Comparison of ENCODE assay signal across 1 cellular context in the genomic region with DNA sequence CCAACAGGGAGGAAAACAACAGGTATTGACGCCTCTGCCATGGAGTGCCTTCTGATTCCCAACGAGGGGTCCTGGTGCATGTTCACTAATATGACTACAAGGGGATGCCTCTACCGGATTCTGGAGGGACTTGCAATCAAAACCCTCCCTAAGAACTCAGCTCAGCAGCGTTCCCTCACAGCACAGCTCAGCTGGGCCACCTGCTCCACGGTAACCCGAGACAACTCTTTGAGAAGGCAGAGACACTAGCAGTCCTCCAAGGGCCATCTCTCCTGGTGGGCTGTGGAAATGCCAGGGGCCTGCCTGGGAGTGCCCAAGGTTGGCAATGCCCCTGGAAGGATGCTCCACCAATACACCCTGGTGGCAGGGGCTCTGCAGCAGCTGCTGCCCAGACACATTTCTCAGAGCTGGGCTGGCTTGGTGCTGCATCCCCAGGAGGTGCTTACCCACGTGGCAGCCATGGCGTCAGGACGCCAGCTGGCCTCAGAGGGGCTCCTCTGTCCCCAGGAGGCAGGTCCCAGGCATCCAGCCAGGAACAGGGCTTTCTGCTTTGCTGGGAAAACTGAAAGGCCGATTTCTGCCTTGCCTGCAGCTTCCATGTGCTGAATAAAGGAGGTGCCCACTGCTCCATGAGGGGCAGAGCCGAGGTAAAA.
TF ChIP-seq lines count a peak whose summit lies in the region.

No MANE protein-coding gene starts in this region.

TF ChIP-seq in WTC11, 78 proteins besides CTCF, POLR2A, EP300 and RAD21 (continued from another document):
- TF ChIP-seq, protein P1, sequence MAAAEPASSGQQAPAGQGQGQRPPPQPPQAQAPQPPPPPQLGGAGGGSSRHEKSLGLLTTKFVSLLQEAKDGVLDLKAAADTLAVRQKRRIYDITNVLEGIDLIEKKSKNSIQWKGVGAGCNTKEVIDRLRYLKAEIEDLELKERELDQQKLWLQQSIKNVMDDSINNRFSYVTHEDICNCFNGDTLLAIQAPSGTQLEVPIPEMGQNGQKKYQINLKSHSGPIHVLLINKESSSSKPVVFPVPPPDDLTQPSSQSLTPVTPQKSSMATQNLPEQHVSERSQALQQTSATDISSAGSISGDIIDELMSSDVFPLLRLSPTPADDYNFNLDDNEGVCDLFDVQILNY (CRISPR knock-in tag; IDR thresholded peaks at IDR 0.05) = no peak
- TF ChIP-seq ZNF317 (CRISPR knock-in tag; IDR thresholded peaks at IDR 0.05; ENCODE audit: borderline replicate concordance, low read depth) (no peak), FOXJ3 (CRISPR knock-in tag; IDR thresholded peaks at IDR 0.05; ENCODE audit: borderline replicate concordance) (no peak), ZNF121 (CRISPR knock-in tag; IDR thresholded peaks at IDR 0.05) (no peak), HMGA2 (CRISPR knock-in tag; IDR thresholded peaks at IDR 0.05) (no peak)
- TF ChIP-seq, protein P2, sequence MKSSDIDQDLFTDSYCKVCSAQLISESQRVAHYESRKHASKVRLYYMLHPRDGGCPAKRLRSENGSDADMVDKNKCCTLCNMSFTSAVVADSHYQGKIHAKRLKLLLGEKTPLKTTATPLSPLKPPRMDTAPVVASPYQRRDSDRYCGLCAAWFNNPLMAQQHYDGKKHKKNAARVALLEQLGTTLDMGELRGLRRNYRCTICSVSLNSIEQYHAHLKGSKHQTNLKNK (CRISPR knock-in tag; IDR thresholded peaks at IDR 0.05) = no peak
- TF ChIP-seq, protein P3, sequence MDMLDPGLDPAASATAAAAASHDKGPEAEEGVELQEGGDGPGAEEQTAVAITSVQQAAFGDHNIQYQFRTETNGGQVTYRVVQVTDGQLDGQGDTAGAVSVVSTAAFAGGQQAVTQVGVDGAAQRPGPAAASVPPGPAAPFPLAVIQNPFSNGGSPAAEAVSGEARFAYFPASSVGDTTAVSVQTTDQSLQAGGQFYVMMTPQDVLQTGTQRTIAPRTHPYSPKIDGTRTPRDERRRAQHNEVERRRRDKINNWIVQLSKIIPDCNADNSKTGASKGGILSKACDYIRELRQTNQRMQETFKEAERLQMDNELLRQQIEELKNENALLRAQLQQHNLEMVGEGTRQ (CRISPR knock-in tag; IDR thresholded peaks at IDR 0.05) = no peak
- TF ChIP-seq, protein P4, sequence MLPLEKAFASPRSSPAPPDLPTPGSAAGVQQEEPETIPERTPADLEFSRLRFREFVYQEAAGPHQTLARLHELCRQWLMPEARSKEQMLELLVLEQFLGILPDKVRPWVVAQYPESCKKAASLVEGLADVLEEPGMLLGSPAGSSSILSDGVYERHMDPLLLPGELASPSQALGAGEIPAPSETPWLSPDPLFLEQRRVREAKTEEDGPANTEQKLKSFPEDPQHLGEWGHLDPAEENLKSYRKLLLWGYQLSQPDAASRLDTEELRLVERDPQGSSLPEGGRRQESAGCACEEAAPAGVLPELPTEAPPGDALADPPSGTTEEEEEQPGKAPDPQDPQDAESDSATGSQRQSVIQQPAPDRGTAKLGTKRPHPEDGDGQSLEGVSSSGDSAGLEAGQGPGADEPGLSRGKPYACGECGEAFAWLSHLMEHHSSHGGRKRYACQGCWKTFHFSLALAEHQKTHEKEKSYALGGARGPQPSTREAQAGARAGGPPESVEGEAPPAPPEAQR (CRISPR knock-in tag; IDR thresholded peaks at IDR 0.05) = no peak
- TF ChIP-seq, protein P5, sequence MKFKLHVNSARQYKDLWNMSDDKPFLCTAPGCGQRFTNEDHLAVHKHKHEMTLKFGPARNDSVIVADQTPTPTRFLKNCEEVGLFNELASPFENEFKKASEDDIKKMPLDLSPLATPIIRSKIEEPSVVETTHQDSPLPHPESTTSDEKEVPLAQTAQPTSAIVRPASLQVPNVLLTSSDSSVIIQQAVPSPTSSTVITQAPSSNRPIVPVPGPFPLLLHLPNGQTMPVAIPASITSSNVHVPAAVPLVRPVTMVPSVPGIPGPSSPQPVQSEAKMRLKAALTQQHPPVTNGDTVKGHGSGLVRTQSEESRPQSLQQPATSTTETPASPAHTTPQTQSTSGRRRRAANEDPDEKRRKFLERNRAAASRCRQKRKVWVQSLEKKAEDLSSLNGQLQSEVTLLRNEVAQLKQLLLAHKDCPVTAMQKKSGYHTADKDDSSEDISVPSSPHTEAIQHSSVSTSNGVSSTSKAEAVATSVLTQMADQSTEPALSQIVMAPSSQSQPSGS (CRISPR knock-in tag; IDR thresholded peaks at IDR 0.05; ENCODE audit: borderline replicate concordance, low read depth) = no peak
- TF ChIP-seq, protein P6, sequence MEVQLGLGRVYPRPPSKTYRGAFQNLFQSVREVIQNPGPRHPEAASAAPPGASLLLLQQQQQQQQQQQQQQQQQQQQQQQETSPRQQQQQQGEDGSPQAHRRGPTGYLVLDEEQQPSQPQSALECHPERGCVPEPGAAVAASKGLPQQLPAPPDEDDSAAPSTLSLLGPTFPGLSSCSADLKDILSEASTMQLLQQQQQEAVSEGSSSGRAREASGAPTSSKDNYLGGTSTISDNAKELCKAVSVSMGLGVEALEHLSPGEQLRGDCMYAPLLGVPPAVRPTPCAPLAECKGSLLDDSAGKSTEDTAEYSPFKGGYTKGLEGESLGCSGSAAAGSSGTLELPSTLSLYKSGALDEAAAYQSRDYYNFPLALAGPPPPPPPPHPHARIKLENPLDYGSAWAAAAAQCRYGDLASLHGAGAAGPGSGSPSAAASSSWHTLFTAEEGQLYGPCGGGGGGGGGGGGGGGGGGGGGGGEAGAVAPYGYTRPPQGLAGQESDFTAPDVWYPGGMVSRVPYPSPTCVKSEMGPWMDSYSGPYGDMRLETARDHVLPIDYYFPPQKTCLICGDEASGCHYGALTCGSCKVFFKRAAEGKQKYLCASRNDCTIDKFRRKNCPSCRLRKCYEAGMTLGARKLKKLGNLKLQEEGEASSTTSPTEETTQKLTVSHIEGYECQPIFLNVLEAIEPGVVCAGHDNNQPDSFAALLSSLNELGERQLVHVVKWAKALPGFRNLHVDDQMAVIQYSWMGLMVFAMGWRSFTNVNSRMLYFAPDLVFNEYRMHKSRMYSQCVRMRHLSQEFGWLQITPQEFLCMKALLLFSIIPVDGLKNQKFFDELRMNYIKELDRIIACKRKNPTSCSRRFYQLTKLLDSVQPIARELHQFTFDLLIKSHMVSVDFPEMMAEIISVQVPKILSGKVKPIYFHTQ (CRISPR knock-in tag; IDR thresholded peaks at IDR 0.05) = no peak
